2 cellular contexts compared by ENCODE assay signal in the genomic region with DNA sequence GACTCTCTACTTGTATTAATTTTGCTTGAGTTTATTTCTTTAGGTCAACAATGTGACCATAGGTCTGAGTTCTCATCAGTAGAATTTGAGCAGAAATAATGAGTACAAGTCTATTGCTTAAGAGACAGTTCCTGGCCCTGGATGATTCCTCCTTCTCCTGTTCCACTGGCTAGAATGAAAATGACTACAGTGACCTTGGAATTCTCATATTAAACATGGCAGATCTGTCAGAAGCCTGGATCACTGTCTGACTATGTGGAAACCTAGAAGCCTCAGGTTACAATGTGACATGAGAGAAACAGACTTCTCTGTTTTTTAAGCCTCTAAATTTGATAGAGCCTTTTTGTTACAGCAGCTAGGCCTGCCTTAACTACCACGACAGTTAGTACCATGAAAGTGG.
TF ChIP-seq lines count a peak whose summit lies in the region.

No MANE protein-coding gene starts in this region.

TF ChIP-seq in HepG2, 621 proteins besides CTCF, POLR2A, EP300 and RAD21:
- TF ChIP-seq ZNF12 (CRISPR knock-in tag; IDR thresholded peaks at IDR 0.05), result peak; percentile 87
- TF ChIP-seq, protein P1, sequence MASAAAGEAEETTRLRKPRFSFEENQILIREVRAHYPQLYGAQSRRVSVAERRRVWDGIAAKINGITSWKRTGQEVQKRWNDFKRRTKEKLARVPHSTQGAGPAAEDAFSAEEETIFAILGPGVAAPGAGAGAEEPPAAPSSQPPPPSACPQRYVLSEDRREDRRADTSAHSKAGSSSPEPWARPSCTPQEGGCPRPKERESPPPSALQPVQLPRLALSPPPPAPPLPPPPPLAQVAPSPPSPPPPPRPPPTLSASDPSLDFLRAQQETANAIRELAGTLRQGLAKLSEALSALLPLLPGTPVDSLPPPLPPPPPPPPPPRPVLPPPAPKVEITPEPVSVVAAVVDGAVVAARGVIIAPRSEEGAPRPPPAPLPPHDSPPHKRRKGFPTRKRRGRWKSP (CRISPR knock-in tag; IDR thresholded peaks at IDR 0.05), result no peak

TF ChIP-seq in endothelial cell of umbilical vein, 7 proteins besides CTCF, POLR2A, EP300 and RAD21:
- TF ChIP-seq JUN (IDR thresholded peaks at IDR 0.05; ENCODE audit: borderline replicate concordance, insufficient read depth, insufficient read length, low read depth) (no peak), GATA2 (IDR thresholded peaks at IDR 0.05; ENCODE audit: insufficient read depth, insufficient read length, low read depth, low read length) (no peak), EZH2 (IDR thresholded peaks at IDR 0.05; ENCODE audit: borderline replicate concordance, low read depth, low read length, severe bottlenecking) (no peak), POLR2AphosphoS5 (IDR thresholded peaks at IDR 0.05; ENCODE audit: insufficient read depth, low read depth, low read length) (no peak), FOS (IDR thresholded peaks at IDR 0.05; ENCODE audit: borderline replicate concordance, insufficient read depth, low read length) (no peak), MYC (IDR thresholded peaks at IDR 0.05; ENCODE audit: low read depth, low read length) (no peak)
- TF ChIP-seq, protein P2, sequence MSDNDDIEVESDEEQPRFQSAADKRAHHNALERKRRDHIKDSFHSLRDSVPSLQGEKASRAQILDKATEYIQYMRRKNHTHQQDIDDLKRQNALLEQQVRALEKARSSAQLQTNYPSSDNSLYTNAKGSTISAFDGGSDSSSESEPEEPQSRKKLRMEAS (IDR thresholded peaks at IDR 0.05; ENCODE audit: insufficient read depth, insufficient read length), result no peak
